ENCODE assay signal across 1 cellular context in genomic region chrX:48470110-48470832, GRCh38.
TF ChIP-seq lines count a peak whose summit lies in the region.

Gene SLC38A5 (minus strand): TSS chrX:48470260. CDS start chrX:48467924, 2,336 bp downstream.

TF ChIP-seq in K562, 482 proteins besides CTCF, POLR2A, EP300 and RAD21 (continued from another document):
- TF ChIP-seq TFAP4 (CRISPR knock-in tag; IDR thresholded peaks at IDR 0.05; ENCODE audit: borderline replicate concordance), result 0 out of 2 replicates have a peak, but pooled peaks have one; percentile 13
- peak; percentile 22 for TF ChIP-seq CBFA2T2 (conservative IDR thresholded peaks at IDR 0.05)
- TF ChIP-seq, protein P1, sequence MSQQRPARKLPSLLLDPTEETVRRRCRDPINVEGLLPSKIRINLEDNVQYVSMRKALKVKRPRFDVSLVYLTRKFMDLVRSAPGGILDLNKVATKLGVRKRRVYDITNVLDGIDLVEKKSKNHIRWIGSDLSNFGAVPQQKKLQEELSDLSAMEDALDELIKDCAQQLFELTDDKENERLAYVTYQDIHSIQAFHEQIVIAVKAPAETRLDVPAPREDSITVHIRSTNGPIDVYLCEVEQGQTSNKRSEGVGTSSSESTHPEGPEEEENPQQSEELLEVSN (IDR thresholded peaks at IDR 0.05; ENCODE audit: borderline replicate concordance in 1 of 2, extremely low read depth in 1 of 2, insufficient read depth in 1 of 2, insufficient read length in 1 of 2, low read depth in 1 of 2, low read length in 1 of 2, poor library complexity in 1 of 2, severe bottlenecking in 1 of 2), result peak; percentile 34 to 65
- TF ChIP-seq, protein P2, sequence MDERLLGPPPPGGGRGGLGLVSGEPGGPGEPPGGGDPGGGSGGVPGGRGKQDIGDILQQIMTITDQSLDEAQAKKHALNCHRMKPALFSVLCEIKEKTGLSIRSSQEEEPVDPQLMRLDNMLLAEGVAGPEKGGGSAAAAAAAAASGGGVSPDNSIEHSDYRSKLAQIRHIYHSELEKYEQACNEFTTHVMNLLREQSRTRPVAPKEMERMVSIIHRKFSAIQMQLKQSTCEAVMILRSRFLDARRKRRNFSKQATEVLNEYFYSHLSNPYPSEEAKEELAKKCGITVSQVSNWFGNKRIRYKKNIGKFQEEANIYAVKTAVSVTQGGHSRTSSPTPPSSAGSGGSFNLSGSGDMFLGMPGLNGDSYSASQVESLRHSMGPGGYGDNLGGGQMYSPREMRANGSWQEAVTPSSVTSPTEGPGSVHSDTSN (CRISPR knock-in tag; IDR thresholded peaks at IDR 0.05; ENCODE audit: low read depth), result no peak
- TF ChIP-seq, protein P2 (tag; conservative IDR thresholded peaks at IDR 0.05; ENCODE audit: low read depth), result no peak
- peak; percentile 66 for TF ChIP-seq RBFOX2 (IDR thresholded peaks at IDR 0.05; ENCODE audit: low read depth, low read length)
- TF ChIP-seq MEIS2 (IDR thresholded peaks at IDR 0.05; ENCODE audit: partially characterized antibody), result peak; percentile 14
- no peak for TF ChIP-seq ETS2 (tag; IDR thresholded peaks at IDR 0.05; ENCODE audit: borderline replicate concordance, poor library complexity, severe bottlenecking)
- no peak for TF ChIP-seq TBP (optimal IDR thresholded peaks at IDR 0.05; ENCODE audit: low read depth, low read length)
- TF ChIP-seq CXXC5 (CRISPR knock-in tag; IDR thresholded peaks at IDR 0.05), result 0 out of 2 replicates have a peak, but pooled peaks have one; percentile 13
- TF ChIP-seq, protein P3, sequence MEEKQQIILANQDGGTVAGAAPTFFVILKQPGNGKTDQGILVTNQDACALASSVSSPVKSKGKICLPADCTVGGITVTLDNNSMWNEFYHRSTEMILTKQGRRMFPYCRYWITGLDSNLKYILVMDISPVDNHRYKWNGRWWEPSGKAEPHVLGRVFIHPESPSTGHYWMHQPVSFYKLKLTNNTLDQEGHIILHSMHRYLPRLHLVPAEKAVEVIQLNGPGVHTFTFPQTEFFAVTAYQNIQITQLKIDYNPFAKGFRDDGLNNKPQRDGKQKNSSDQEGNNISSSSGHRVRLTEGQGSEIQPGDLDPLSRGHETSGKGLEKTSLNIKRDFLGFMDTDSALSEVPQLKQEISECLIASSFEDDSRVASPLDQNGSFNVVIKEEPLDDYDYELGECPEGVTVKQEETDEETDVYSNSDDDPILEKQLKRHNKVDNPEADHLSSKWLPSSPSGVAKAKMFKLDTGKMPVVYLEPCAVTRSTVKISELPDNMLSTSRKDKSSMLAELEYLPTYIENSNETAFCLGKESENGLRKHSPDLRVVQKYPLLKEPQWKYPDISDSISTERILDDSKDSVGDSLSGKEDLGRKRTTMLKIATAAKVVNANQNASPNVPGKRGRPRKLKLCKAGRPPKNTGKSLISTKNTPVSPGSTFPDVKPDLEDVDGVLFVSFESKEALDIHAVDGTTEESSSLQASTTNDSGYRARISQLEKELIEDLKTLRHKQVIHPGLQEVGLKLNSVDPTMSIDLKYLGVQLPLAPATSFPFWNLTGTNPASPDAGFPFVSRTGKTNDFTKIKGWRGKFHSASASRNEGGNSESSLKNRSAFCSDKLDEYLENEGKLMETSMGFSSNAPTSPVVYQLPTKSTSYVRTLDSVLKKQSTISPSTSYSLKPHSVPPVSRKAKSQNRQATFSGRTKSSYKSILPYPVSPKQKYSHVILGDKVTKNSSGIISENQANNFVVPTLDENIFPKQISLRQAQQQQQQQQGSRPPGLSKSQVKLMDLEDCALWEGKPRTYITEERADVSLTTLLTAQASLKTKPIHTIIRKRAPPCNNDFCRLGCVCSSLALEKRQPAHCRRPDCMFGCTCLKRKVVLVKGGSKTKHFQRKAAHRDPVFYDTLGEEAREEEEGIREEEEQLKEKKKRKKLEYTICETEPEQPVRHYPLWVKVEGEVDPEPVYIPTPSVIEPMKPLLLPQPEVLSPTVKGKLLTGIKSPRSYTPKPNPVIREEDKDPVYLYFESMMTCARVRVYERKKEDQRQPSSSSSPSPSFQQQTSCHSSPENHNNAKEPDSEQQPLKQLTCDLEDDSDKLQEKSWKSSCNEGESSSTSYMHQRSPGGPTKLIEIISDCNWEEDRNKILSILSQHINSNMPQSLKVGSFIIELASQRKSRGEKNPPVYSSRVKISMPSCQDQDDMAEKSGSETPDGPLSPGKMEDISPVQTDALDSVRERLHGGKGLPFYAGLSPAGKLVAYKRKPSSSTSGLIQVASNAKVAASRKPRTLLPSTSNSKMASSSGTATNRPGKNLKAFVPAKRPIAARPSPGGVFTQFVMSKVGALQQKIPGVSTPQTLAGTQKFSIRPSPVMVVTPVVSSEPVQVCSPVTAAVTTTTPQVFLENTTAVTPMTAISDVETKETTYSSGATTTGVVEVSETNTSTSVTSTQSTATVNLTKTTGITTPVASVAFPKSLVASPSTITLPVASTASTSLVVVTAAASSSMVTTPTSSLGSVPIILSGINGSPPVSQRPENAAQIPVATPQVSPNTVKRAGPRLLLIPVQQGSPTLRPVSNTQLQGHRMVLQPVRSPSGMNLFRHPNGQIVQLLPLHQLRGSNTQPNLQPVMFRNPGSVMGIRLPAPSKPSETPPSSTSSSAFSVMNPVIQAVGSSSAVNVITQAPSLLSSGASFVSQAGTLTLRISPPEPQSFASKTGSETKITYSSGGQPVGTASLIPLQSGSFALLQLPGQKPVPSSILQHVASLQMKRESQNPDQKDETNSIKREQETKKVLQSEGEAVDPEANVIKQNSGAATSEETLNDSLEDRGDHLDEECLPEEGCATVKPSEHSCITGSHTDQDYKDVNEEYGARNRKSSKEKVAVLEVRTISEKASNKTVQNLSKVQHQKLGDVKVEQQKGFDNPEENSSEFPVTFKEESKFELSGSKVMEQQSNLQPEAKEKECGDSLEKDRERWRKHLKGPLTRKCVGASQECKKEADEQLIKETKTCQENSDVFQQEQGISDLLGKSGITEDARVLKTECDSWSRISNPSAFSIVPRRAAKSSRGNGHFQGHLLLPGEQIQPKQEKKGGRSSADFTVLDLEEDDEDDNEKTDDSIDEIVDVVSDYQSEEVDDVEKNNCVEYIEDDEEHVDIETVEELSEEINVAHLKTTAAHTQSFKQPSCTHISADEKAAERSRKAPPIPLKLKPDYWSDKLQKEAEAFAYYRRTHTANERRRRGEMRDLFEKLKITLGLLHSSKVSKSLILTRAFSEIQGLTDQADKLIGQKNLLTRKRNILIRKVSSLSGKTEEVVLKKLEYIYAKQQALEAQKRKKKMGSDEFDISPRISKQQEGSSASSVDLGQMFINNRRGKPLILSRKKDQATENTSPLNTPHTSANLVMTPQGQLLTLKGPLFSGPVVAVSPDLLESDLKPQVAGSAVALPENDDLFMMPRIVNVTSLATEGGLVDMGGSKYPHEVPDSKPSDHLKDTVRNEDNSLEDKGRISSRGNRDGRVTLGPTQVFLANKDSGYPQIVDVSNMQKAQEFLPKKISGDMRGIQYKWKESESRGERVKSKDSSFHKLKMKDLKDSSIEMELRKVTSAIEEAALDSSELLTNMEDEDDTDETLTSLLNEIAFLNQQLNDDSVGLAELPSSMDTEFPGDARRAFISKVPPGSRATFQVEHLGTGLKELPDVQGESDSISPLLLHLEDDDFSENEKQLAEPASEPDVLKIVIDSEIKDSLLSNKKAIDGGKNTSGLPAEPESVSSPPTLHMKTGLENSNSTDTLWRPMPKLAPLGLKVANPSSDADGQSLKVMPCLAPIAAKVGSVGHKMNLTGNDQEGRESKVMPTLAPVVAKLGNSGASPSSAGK (IDR thresholded peaks at IDR 0.05), result peak; percentile 87
- TF ChIP-seq EP400 (IDR thresholded peaks at IDR 0.05), result peak; percentile 34; the same call in 1 of the 2 replicates
- TF ChIP-seq ARID1B (IDR thresholded peaks at IDR 0.05), result peak; percentile 22; the same call in 1 of the 2 replicates
- TF ChIP-seq, protein P4, sequence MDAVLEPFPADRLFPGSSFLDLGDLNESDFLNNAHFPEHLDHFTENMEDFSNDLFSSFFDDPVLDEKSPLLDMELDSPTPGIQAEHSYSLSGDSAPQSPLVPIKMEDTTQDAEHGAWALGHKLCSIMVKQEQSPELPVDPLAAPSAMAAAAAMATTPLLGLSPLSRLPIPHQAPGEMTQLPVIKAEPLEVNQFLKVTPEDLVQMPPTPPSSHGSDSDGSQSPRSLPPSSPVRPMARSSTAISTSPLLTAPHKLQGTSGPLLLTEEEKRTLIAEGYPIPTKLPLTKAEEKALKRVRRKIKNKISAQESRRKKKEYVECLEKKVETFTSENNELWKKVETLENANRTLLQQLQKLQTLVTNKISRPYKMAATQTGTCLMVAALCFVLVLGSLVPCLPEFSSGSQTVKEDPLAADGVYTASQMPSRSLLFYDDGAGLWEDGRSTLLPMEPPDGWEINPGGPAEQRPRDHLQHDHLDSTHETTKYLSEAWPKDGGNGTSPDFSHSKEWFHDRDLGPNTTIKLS (IDR thresholded peaks at IDR 0.05; ENCODE audit: borderline replicate concordance, low read depth), result peak; percentile 41; the same call in 1 of the 2 replicates
- TF ChIP-seq ZKSCAN8 (CRISPR knock-in tag; IDR thresholded peaks at IDR 0.05), result no peak
- peak; percentile 61 for TF ChIP-seq L3MBTL2 (IDR thresholded peaks at IDR 0.05)
- TF ChIP-seq MNT (conservative IDR thresholded peaks at IDR 0.05), result peak; percentile 63 to 82
- TF ChIP-seq SMARCB1 (IDR thresholded peaks at IDR 0.05; ENCODE audit: insufficient read length, low read depth), result no peak
- peak; percentile 59 for TF ChIP-seq CBFA2T3 (IDR thresholded peaks at IDR 0.05)
- TF ChIP-seq PHB2 (IDR thresholded peaks at IDR 0.05; ENCODE audit: low read depth), result no peak
- TF ChIP-seq SMAD4 (CRISPR knock-in tag; conservative IDR thresholded peaks at IDR 0.05), result 0 out of 2 replicates have a peak, but pooled peaks have one; percentile 18
- no peak for TF ChIP-seq ZNF384 (IDR thresholded peaks at IDR 0.05; ENCODE audit: low read depth, low read length)
- peak; percentile 34 for TF ChIP-seq TCF3 (CRISPR knock-in tag; IDR thresholded peaks at IDR 0.05)
- TF ChIP-seq POLR2G (IDR thresholded peaks at IDR 0.05; ENCODE audit: low read depth, low read length), result peak; percentile 64
- no peak for TF ChIP-seq RBM14 (IDR thresholded peaks at IDR 0.05; ENCODE audit: borderline replicate concordance, insufficient read depth, low read depth, low read length)
